In the genomic region with DNA sequence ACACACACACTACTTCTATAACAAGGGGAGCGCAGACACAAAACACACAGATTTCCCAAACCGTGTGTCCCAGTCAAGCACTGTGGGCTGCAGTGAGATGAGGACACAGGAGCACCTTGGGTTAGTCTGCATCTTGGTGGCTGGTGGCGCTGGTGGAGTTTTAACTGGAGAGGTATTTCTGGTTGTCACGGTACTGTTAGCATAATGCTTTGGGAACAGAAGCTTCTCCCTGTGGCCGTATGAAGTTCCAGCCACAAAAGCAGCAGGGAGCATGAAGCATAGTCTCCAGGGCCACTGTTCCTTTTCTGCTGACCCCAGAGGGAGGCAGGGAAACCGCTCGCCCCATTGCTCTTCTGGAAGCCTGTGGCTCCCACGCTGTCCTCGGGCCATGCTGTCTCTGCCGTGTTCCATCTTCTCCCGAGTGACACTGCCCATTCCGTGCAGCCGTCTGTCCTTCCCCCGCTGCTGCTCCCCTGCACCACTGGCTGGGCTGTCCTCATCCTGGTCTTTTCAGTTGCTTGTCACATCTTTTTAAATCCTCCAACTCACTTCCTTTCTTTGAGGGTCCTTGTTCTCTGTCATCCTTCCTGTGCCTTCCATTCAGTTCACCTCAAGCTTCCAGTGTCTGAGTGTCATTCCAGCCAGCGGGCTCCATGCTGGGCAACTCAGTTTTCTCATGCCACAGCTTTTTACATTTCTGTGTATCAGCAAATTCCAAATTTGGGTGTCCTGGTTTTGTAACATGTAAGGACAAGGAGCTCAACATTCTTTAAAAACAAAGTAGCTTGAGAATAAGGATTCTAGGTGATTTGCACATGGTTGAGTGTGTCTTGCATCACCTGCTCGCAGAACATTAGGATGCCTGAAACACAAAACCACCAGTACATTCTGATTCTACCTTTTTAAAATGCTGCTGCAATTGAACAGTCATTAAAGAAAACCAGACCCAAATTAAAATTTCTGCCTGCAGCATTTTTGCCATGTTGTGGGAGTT, we compare ENCODE assay signal across 32 cellular contexts.
DNase-seq lines count a peak whose midpoint lies in the region; ATAC-seq and TF ChIP-seq lines count a peak whose summit lies in the region.
"Had no signal": no experiment of that assay in that cellular context is flagged by ENCODE, and none has a peak within 500 bp of the region (broad histone marks: within the 10 kb centered on the region; RNA-seq: fewer than 3 reads in every experiment).

No MANE protein-coding gene starts in this region.

- no peaks in the 10 kb centered on the region for H3K27me3 Mint-ChIP-seq in Calu3 (ENCODE audit: unreplicated experiment)
- H3K27me3 Mint-ChIP-seq: naive B cell had no signal

- no peak for ATAC-seq in HG03159 (IDR thresholded peaks at IDR 0.05; ENCODE audit: unreplicated experiment)
- ATAC-seq in GM21367 (IDR thresholded peaks at IDR 0.05; ENCODE audit: unreplicated experiment) = no peak
- no peak for ATAC-seq in HG03196 (IDR thresholded peaks at IDR 0.05; ENCODE audit: unreplicated experiment)
- no peak for ATAC-seq in GM18519 (IDR thresholded peaks at IDR 0.05; ENCODE audit: low FRiP score, unreplicated experiment)
- ATAC-seq: activated naive CD4-positive, alpha-beta T cell treated with anti-CD3 and anti-CD28 coated beads, Interleukin-2, amount 50 U/mL, for 72 hours; right lobe of liver had no signal

- H3K27ac ChIP-seq in SJSA1 = 0 out of 2 replicates have a peak overlapping the region, but pooled peaks have one; percentile 31
- H3K27ac ChIP-seq: coronary artery, right lobe of liver, stomach, transverse colon, WERI-Rb-1 had no signal

- H3K36me3 Mint-ChIP-seq in Calu3 (ENCODE audit: insufficient read depth, unreplicated experiment) = peaks cover 47% of the 10 kb centered on the region
- H3K36me3 Mint-ChIP-seq: activated naive CD4-positive, alpha-beta T cell treated with anti-CD3 and anti-CD28 coated beads, Interleukin-2, amount 50 U/mL, for 72 hours had no signal

- H3K27ac Mint-ChIP-seq in Calu3 (ENCODE audit: unreplicated experiment) = peak overlapping the region; percentile 23
- H3K27ac Mint-ChIP-seq: activated naive CD4-positive, alpha-beta T cell treated with anti-CD3 and anti-CD28 coated beads, Interleukin-2, amount 50 U/mL, for 72 hours; B cell; mesothelial cell of epicardium; progenitor cell of endocrine pancreas had no signal

- no TSS peak for BruUV-seq in Calu3 (replicated peaks; lab: Mats Ljungman, UMichigan)

- H3K4me1 ChIP-seq in SJSA1 (replicated peaks) = peaks cover 16% of the 10 kb centered on the region
- H3K4me1 ChIP-seq: right lobe of liver had no signal

- H3K36me3 ChIP-seq in SJSA1 = peaks cover 36% of the 10 kb centered on the region
- H3K36me3 ChIP-seq: right lobe of liver, transverse colon, WERI-Rb-1 had no signal

- peaks cover 14% of the 10 kb centered on the region for H3K4me1 Mint-ChIP-seq in Calu3 (ENCODE audit: low read depth, unreplicated experiment)
- H3K4me1 Mint-ChIP-seq: mesothelial cell of epicardium had no signal

- no peaks in the 10 kb centered on the region for H3K27me3 ChIP-seq in SJSA1 (replicated peaks)
- H3K27me3 ChIP-seq: right lobe of liver, stomach, transverse colon had no signal

- TF ChIP-seq CTCF in Calu3 (IDR thresholded peaks at IDR 0.05; ENCODE audit: unreplicated experiment) (no peak), fibroblast of villous mesenchyme (IDR thresholded peaks at IDR 0.05; ENCODE audit: insufficient read depth, low read depth, low read length) (no peak)

- H3K4me3 Mint-ChIP-seq in Calu3 (ENCODE audit: low read depth, unreplicated experiment) = no peak overlapping the region
- H3K4me3 Mint-ChIP-seq: B cell, mesothelial cell of epicardium, naive B cell had no signal

- intact Hi-C loops in Calu3 (cut with micrococcal nuclease; ENCODE audit: unreplicated experiment) = loop anchor here (5.0 kb wide), 1 partner anchor 152 kb away; no protein-coding TSS in a partner anchor

- H3K9me3 Mint-ChIP-seq in Calu3 (ENCODE audit: low read depth, unreplicated experiment) = no peaks in the 10 kb centered on the region
- H3K9me3 Mint-ChIP-seq: mesothelial cell of epicardium had no signal

- H3K9me3 ChIP-seq in SJSA1 (replicated peaks) = peaks cover 5% of the 10 kb centered on the region
- H3K9me3 ChIP-seq: right lobe of liver, stomach, transverse colon had no signal

- DNase-seq in Calu3 = no peak
- DNase-seq in SJSA1 (ENCODE audit: low read depth in 1 of 2, low spot score in 2 of 2) = peak in 1 of 2 experiments; percentile 19
- peak; percentile 18 for DNase-seq in fibroblast of villous mesenchyme (ENCODE audit: low read depth)
- DNase-seq in renal cortical epithelial cell (ENCODE audit: low read depth) = peak; percentile 75
- DNase-seq: activated CD4-positive, alpha-beta T cell treated with anti-CD3 and anti-CD28 coated beads for 48 hours; activated effector memory CD4-positive, alpha-beta T cell treated with Interleukin-2 at 50 U/mL for 16 hours; anterior cingulate cortex; effector CD8-positive, alpha-beta T cell; erythroblast; GDM1; H7; head of caudate nucleus; kidney; naive B cell; NCI-H146; NCI-H2171; right lobe of liver; RPMI8226; stimulated activated CD4-positive, alpha-beta T cell treated with anti-CD3 and anti-CD28 coated beads, Interleukin-12 subunit alpha, Interleukin-12 subunit beta, amount 100 ng/mL, for 4 hours; stimulated activated CD4-positive, alpha-beta T cell treated with anti-CD3 and anti-CD28 coated beads, Interleukin-2, amount 100 ng/mL, for 48 hours; stomach; transverse colon; WERI-Rb-1 had no signal

- no peak overlapping the region for H3K4me3 ChIP-seq in SJSA1
- H3K4me3 ChIP-seq in fibroblast of villous mesenchyme (ENCODE audit: low read depth, low read length) = no peak overlapping the region
- H3K4me3 ChIP-seq: coronary artery, right lobe of liver, stomach, transverse colon had no signal

- CTCF ChIA-PET in Calu3 (lab: Charles Lee) = no interaction called here
